In the genomic region with DNA sequence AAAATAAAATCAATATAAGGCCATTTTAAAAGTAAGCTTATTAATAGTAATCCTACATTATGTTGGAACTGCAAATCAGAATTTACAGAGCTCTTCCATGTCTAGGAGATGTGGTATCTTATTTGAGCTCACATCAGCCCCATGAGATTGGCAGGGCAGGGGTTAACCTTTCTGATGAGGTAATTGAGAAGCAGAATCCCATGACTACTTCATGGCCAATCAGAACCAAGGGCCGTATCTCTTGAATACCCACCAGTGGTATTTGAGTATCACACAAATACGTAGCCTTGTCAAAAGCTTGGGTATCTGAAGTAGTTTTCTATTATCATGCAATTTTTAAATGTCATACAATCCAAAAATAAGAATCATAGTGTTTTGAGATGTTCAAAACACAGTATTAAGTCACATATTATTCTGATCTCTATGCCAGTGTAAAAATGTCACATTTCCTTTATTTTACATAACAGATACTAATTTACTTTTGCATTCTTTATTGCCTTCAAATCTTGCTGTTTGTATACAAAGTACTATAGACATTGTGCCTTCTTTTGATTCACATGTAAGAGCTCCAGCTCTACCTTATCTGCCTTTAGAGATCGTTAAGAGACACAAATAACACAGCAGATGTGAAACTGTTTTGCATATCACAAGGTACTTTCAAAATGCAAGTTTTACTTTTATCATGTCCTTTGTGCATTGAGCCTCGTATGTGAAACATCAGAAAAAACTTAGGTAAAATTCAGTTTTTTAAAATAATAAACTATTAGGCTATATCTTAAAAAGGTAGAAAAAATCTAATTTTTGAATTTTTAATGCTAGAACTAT, we compare ENCODE assay signal across 11 cellular contexts.
DNase-seq lines count a peak whose midpoint lies in the region; ATAC-seq, FAIRE-seq and TF ChIP-seq lines count a peak whose summit lies in the region.
"Had no signal": no experiment of that assay in that cellular context is flagged by ENCODE, and none has a peak within 500 bp of the region (broad histone marks: within the 10 kb centered on the region; RNA-seq: fewer than 3 reads in every experiment).

No MANE protein-coding gene starts in this region.

- peak; percentile 6 for FAIRE-seq in K562 (lab: Jason Lieb, UNC)

- no peak overlapping the region for H3K4me3 ChIP-seq in K562
- H3K4me3 ChIP-seq in thyroid gland (replicated peaks in 1 of 3): no peak overlapping the region
- H3K4me3 ChIP-seq in CD8-positive, alpha-beta memory T cell (ENCODE audit: low read length): no peak overlapping the region
- H3K4me3 ChIP-seq: colonic mucosa, heart left ventricle had no signal

- POLR2A ChIA-PET in K562 (lab: Yijun Ruan, JAX): interaction anchor here (0.6 kb wide), 1 partner anchor 375 kb away, joined by 3 read pairs; no protein-coding TSS in a partner anchor
- POLR2A ChIA-PET in CD8-positive, alpha-beta memory T cell (lab: Charles Lee): no interaction called here

- in situ Hi-C loops in K562 (cut with MboI): no loop called here

- intact Hi-C loops in K562 (cut with micrococcal nuclease) (no loop called here), thyroid gland (cut with DNase I) (no loop called here)

- H3K36me3 ChIP-seq in K562 (ENCODE audit: control insufficient read depth, insufficient read depth, low read length) (no peaks in the 10 kb centered on the region), thyroid gland (no peaks in the 10 kb centered on the region)
- H3K36me3 ChIP-seq in CD8-positive, alpha-beta memory T cell (ENCODE audit: insufficient read depth, low read length): no peaks in the 10 kb centered on the region
- H3K36me3 ChIP-seq: colonic mucosa had no signal

- H3K36me3 Mint-ChIP-seq in CD8-positive, alpha-beta memory T cell: no peaks in the 10 kb centered on the region

- 3% methylated on average over 4 of the region's 4 CpGs for WGBS in K562 (ENCODE audit: insufficient coverage, low coverage, missing lambda C conversion rate)
- WGBS in thyroid gland, 2 donors: 60 to 66% methylated on average over 4 of the region's 4 CpGs

- H3K4me3 Mint-ChIP-seq in CD8-positive, alpha-beta memory T cell: no peak overlapping the region

- no peak for TF ChIP-seq EP300 in K562 (IDR thresholded peaks at IDR 0.05; ENCODE audit: low read length)

- H3K4me2 ChIP-seq in K562 (ENCODE audit: insufficient read depth, low read length): no peak overlapping the region

- no peak overlapping the region for H3K9ac ChIP-seq in K562 (ENCODE audit: insufficient read depth in 1 of 2, low read depth in 2 of 2, low read length in 2 of 2)

- H3K9me3 ChIP-seq in K562 (replicated peaks; ENCODE audit: control insufficient read depth, insufficient read depth, low read depth, low read length) (no peaks in the 10 kb centered on the region), thyroid gland (no peaks in the 10 kb centered on the region)
- H3K9me3 ChIP-seq in CD8-positive, alpha-beta memory T cell (ENCODE audit: low read length): no peaks in the 10 kb centered on the region
- H3K9me3 ChIP-seq: colonic mucosa, heart left ventricle had no signal

- BruUV-seq in K562 (replicated peaks; lab: Mats Ljungman, UMichigan): no TSS peak

- no peaks in the 10 kb centered on the region for H3K27me3 Mint-ChIP-seq in CD8-positive, alpha-beta memory T cell

- DNase-seq in K562 (ENCODE audit: extremely low read depth in 1 of 4, low spot score in 3 of 4) (no peak), thyroid gland (no peak), KG1 (lab: John Stamatoyannopoulos, UW) (no peak)
- DNase-seq in CD8-positive, alpha-beta memory T cell: no peak
- DNase-seq: activated effector memory CD4-positive, alpha-beta T cell treated with anti-CD3 and anti-CD28 coated beads, Interleukin-2, amount 50 U/mL, for 16 hours; colonic mucosa; heart left ventricle had no signal

- TF ChIP-seq CTCF in K562 (IDR thresholded peaks at IDR 0.05 in 2 of 3, conservative IDR thresholded peaks at IDR 0.05 in 1 of 3; ENCODE audit: insufficient read depth in 2 of 3, low read depth in 1 of 3, low read length in 3 of 3): no peak
- TF ChIP-seq CTCF in thyroid gland (IDR thresholded peaks at IDR 0.05): no peak

- CTCF ChIA-PET in K562 (lab: Yijun Ruan, JAX; ENCODE audit: low intra/inter-chr PET ratio): no interaction called here
- CTCF ChIA-PET in CD8-positive, alpha-beta memory T cell (lab: Charles Lee): no interaction called here

- H3K27ac ChIP-seq in K562 (ENCODE audit: extremely low read depth, low read depth, low read length) (no peak overlapping the region), thyroid gland (no peak overlapping the region)
- H3K27ac ChIP-seq in CD8-positive, alpha-beta memory T cell (ENCODE audit: low read depth, low read length): no peak overlapping the region
- H3K27ac ChIP-seq: colonic mucosa, heart left ventricle had no signal

- H3K9me3 Mint-ChIP-seq in CD8-positive, alpha-beta memory T cell: no peaks in the 10 kb centered on the region

- H3K4me1 Mint-ChIP-seq in CD8-positive, alpha-beta memory T cell: no peaks in the 10 kb centered on the region

- H3K9me1 ChIP-seq in K562 (ENCODE audit: control insufficient read depth, insufficient read depth, low read length): no peaks in the 10 kb centered on the region

- TF ChIP-seq RAD21 in K562 (CRISPR knock-in tag; conservative IDR thresholded peaks at IDR 0.05 in 1 of 2, IDR thresholded peaks at IDR 0.05 in 1 of 2): no peak

- TF ChIP-seq POLR2A in K562 (conservative IDR thresholded peaks at IDR 0.05): no peak
- TF ChIP-seq POLR2A in thyroid gland (IDR thresholded peaks at IDR 0.05): no peak

- no peaks in the 10 kb centered on the region for H4K20me1 ChIP-seq in K562 (replicated peaks; ENCODE audit: control insufficient read depth, insufficient read depth, low read length)

- ATAC-seq in GM18502 (IDR thresholded peaks at IDR 0.05; ENCODE audit: poor library complexity, unreplicated experiment) (peak; percentile 91), GM21423 (IDR thresholded peaks at IDR 0.05; ENCODE audit: unreplicated experiment) (peak; percentile 64), HG03095 (IDR thresholded peaks at IDR 0.05; ENCODE audit: unreplicated experiment) (peak; percentile 86), K562 (no peak), HG03469 (IDR thresholded peaks at IDR 0.05; ENCODE audit: unreplicated experiment) (no peak)

- H3K4me1 ChIP-seq in K562 (replicated peaks in 1 of 2; ENCODE audit: control insufficient read depth in 2 of 2, insufficient read depth in 2 of 2, low read length in 2 of 2): no peaks in the 10 kb centered on the region; a peak in 1 of 5 replicates
- no peaks in the 10 kb centered on the region for H3K4me1 ChIP-seq in thyroid gland
- no peaks in the 10 kb centered on the region for H3K4me1 ChIP-seq in CD8-positive, alpha-beta memory T cell (ENCODE audit: insufficient read depth, low read length)
- H3K4me1 ChIP-seq: colonic mucosa had no signal

- H3K27me3 ChIP-seq in K562 (ENCODE audit: control insufficient read depth in 2 of 2, insufficient read depth in 2 of 2, low read length in 2 of 2): peaks cover 0 to 8% of the 10 kb centered on the region in 2 experiments; a peak in 2 of 5 replicates
- no peaks in the 10 kb centered on the region for H3K27me3 ChIP-seq in thyroid gland
- H3K27me3 ChIP-seq in CD8-positive, alpha-beta memory T cell (ENCODE audit: insufficient read depth, low read length, poor library complexity, severe bottlenecking): no peaks in the 10 kb centered on the region
- H3K27me3 ChIP-seq: colonic mucosa, heart left ventricle had no signal

- no peak overlapping the region for H3K27ac Mint-ChIP-seq in CD8-positive, alpha-beta memory T cell

- no peaks in the 10 kb centered on the region for H3K79me2 ChIP-seq in K562 (ENCODE audit: control insufficient read depth, insufficient read depth, low read length)

- H2AFZ ChIP-seq in K562 (ENCODE audit: low read depth, low read length): no peak overlapping the region

TF ChIP-seq in K562, 482 proteins besides CTCF, POLR2A, EP300 and RAD21:
- TF ChIP-seq NFYB (IDR thresholded peaks at IDR 0.05; ENCODE audit: extremely low read depth, insufficient read length) (peak; percentile 49), COPS2 (conservative IDR thresholded peaks at IDR 0.05) (no peak), FOSL1 (tag; conservative IDR thresholded peaks at IDR 0.05) (no peak)
- TF ChIP-seq, protein P1, sequence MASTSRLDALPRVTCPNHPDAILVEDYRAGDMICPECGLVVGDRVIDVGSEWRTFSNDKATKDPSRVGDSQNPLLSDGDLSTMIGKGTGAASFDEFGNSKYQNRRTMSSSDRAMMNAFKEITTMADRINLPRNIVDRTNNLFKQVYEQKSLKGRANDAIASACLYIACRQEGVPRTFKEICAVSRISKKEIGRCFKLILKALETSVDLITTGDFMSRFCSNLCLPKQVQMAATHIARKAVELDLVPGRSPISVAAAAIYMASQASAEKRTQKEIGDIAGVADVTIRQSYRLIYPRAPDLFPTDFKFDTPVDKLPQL (IDR thresholded peaks at IDR 0.05; ENCODE audit: extremely low read depth, insufficient read length): no peak

Comparison
In these comparisons a context has a peak if more than half of its experiments do, and no peak if none do; other contexts are left out.
1. ATAC-seq: peak in GM18502 (single experiment), GM21423 (single experiment) and HG03095 (single experiment); none in K562 (single experiment) and HG03469 (single experiment).